Comparison of ENCODE assay signal across 18 cellular contexts in genomic region chr3:25635038-25635437, GRCh38.
"Had no signal": no experiment of that assay in that cellular context is flagged by ENCODE, and none has a peak within 500 bp of the region (broad histone marks: within the 10 kb centered on the region; RNA-seq: fewer than 3 reads in every experiment).

No MANE protein-coding gene starts in this region.

- H3K27me3 ChIP-seq: adrenal gland, cardiac muscle cell, esophagus muscularis mucosa, stomach, testis, upper lobe of left lung had no signal

- H3K9me3 ChIP-seq: adrenal gland, esophagus muscularis mucosa, mucosa of descending colon, prostate gland, stomach, testis, upper lobe of left lung had no signal

- H3K36me3 ChIP-seq: prostate gland had no signal

- H3K4me1 Mint-ChIP-seq: nephron had no signal

- H3K27ac Mint-ChIP-seq: activated CD4-positive, alpha-beta T cell treated with anti-CD3 and anti-CD28 coated beads, Interleukin-2, amount 10 ng/mL, durations not matched to agents 7 days and 5 days; nephron; T-helper 1 cell treated with Interleukin-12 subunit alpha and Interleukin-12 subunit beta and Interleukin-4 antibody, amounts not matched to agents 30 μg/mL and 1 μg/mL, for 36 hours had no signal

- H3K4me3 Mint-ChIP-seq: activated CD4-positive, alpha-beta T cell treated with anti-CD3 and anti-CD28 coated beads, Interleukin-2, amount 10 ng/mL, durations not matched to agents 7 days and 5 days; activated naive CD4-positive, alpha-beta T cell treated with anti-CD3 and anti-CD28 coated beads, Interleukin-2, amount 50 U/mL, for 24 hours; nephron; T-helper 1 cell treated with Interleukin-12 subunit alpha and Interleukin-12 subunit beta and Interleukin-4 antibody, amounts not matched to agents 30 μg/mL and 1 μg/mL, for 36 hours had no signal

- H3K4me3 ChIP-seq: adrenal gland, cardiac muscle cell, esophagus muscularis mucosa, mucosa of descending colon, prostate gland, stomach, testis, upper lobe of left lung had no signal

- FAIRE-seq: small intestine had no signal

- DNase-seq: activated CD4-positive, alpha-beta T cell treated with anti-CD3 and anti-CD28 coated beads, Interleukin-2, amount 10 ng/mL, durations not matched to agents 7 days and 5 days; activated effector memory CD4-positive, alpha-beta T cell treated with Interleukin-2 at 50 U/mL for 16 hours; islet precursor cell; mucosa of descending colon; right cardiac atrium; small intestine; stimulated activated CD4-positive, alpha-beta T cell treated with anti-CD3 and anti-CD28 coated beads, Interleukin-4, amount 100 ng/mL, for 4 hours; stimulated activated CD8-positive, alpha-beta memory T cell treated with anti-CD3 and anti-CD28 coated beads, Interleukin-4, amount 100 ng/mL, for 48 hours; stomach; testis; upper lobe of left lung had no signal

- H3K27me3 Mint-ChIP-seq: activated CD4-positive, alpha-beta T cell treated with anti-CD3 and anti-CD28 coated beads, Interleukin-2, amount 10 ng/mL, durations not matched to agents 7 days and 5 days; activated naive CD4-positive, alpha-beta T cell treated with anti-CD3 and anti-CD28 coated beads, Interleukin-2, amount 50 U/mL, for 24 hours had no signal

- H3K27ac ChIP-seq: adrenal gland, cardiac muscle cell, esophagus muscularis mucosa, prostate gland, stomach, testis, upper lobe of left lung had no signal

- ATAC-seq: mucosa of descending colon, right cardiac atrium had no signal

- H3K9me3 Mint-ChIP-seq: activated CD4-positive, alpha-beta T cell treated with anti-CD3 and anti-CD28 coated beads, Interleukin-2, amount 10 ng/mL, durations not matched to agents 7 days and 5 days; activated naive CD4-positive, alpha-beta T cell treated with anti-CD3 and anti-CD28 coated beads, Interleukin-2, amount 50 U/mL, for 24 hours; nephron; T-helper 1 cell treated with Interleukin-12 subunit alpha and Interleukin-12 subunit beta and Interleukin-4 antibody, amounts not matched to agents 30 μg/mL and 1 μg/mL, for 36 hours had no signal

- H3K4me1 ChIP-seq: prostate gland, testis, upper lobe of left lung had no signal
